Comparison of ENCODE assay signal across 8 cellular contexts in the genomic region with DNA sequence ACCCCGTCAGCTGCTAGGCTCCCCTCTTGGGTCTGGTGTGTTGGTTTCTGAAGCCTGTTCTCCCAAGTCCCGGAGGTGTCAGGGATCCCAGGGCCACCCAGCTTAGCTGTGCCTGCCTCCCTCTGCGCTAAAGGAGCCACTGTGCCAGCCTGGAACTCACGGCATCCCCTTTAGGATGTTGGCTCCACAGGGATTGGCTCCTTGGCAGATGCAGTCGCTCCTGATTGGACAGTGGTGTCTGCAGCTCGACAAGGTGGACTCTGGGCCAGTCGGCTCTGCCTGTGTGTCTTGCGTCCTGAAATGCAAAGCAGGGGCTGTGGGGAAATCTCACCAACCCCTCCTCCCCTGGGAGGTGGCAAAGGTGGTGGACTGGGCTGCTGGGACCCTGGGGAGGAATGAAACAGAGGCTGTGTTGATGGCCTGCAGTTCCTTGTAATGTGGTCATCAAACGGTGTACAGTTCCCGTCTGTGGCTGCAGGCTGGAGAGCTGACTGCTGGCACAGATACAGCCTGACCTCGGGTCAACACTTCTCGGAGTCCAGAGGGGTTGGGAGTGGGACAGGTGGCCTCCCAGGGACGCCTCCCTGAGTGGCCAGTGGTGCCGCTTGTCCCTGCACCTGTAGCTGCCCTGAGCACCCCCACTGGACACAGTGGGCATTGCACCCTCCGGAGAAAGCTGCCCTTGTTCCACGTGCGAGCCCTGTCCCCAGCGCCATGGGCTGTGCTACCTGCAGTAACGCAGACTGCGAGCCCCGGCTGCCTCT.
DNase-seq lines count a peak whose midpoint lies in the region; ATAC-seq and TF ChIP-seq lines count a peak whose summit lies in the region.

No MANE protein-coding gene starts in this region.

- DNase-seq in NCI-H2029 (lab: John Stamatoyannopoulos, UW): peak; percentile 19
- DNase-seq in NCI-H2029 treated with DMSO at 0.1 percent for 48 hours (lab: John Stamatoyannopoulos, UW): no peak
- peak; percentile 29 for DNase-seq in OCI-M1 (lab: John Stamatoyannopoulos, UW)
- DNase-seq in astrocyte of the cerebellum (ENCODE audit: low read depth): no peak
- DNase-seq in stimulated activated CD4-positive, alpha-beta T cell treated with anti-CD3 and anti-CD28 coated beads, Interleukin-15, amount 100 ng/mL, for 24 hours: peak; percentile 47

- no peaks in the 10 kb centered on the region for H3K9me3 ChIP-seq in iPS-18a (ENCODE audit: control insufficient read depth, low read depth, low read length)

- H3K36me3 ChIP-seq in iPS-18a (ENCODE audit: control insufficient read depth, low read depth, low read length): no peaks in the 10 kb centered on the region

- no peak overlapping the region for H3K27ac ChIP-seq in iPS-18a (ENCODE audit: low read length)

- no peak for ATAC-seq in HG03520 (IDR thresholded peaks at IDR 0.05; ENCODE audit: unreplicated experiment)
- ATAC-seq in GM21528 (IDR thresholded peaks at IDR 0.05; ENCODE audit: low FRiP score, unreplicated experiment): no peak

- in situ Hi-C loops in astrocyte of the cerebellum (cut with HindIII; ENCODE audit: low sequenced_read_pairs): no loop called here

- H3K4me3 ChIP-seq in astrocyte of the cerebellum (ENCODE audit: low read depth, low read length) (no peak overlapping the region), iPS-18a (ENCODE audit: low read length) (peak overlapping the region; percentile 45)

- H3K4me1 ChIP-seq in iPS-18a (ENCODE audit: control insufficient read depth, low read depth, low read length): no peaks in the 10 kb centered on the region

- no peak overlapping the region for H3K9ac ChIP-seq in iPS-18a (ENCODE audit: low read length)

- H3K27me3 ChIP-seq in iPS-18a (ENCODE audit: control insufficient read depth, insufficient read depth, low read length): peaks cover 22% of the 10 kb centered on the region

- TF ChIP-seq CTCF in astrocyte of the cerebellum (IDR thresholded peaks at IDR 0.05; ENCODE audit: low read depth, low read length, missing control alignments): peak; percentile 69

Comparison
In these comparisons a context has a peak if more than half of its experiments do, and no peak if none do; other contexts are left out.
1. DNase-seq: peak in NCI-H2029 (single experiment), OCI-M1 (single experiment) and stimulated activated CD4-positive, alpha-beta T cell treated with anti-CD3 and anti-CD28 coated beads, Interleukin-15, amount 100 ng/mL, for 24 hours (single experiment); none in NCI-H2029 treated with DMSO at 0.1 percent for 48 hours (single experiment) and astrocyte of the cerebellum (single experiment).